ENCODE assay signal across 1 cellular context in the genomic region with DNA sequence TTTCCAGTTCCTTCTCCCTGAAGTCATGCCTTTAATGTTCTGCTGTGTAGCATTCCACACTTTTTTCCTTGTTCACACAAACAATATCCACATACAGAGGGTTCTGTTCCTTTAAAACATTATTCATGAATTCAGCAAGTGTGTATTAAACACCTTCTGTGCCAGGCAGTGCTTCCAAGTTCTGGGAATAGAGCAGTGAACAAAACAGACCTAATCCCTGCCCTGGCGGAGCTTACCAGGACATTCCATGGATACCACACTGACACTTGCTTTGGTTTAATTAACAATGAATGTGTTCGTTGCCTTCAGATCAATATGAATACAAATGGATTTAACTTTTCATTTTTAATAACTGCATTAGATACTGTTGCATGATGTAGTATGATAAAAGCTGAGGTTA.
TF ChIP-seq lines count a peak whose summit lies in the region.

No MANE protein-coding gene starts in this region.

TF ChIP-seq in IMR-90, 13 proteins besides CTCF, POLR2A, EP300 and RAD21:
- TF ChIP-seq MAFK (IDR thresholded peaks at IDR 0.05; ENCODE audit: low read depth, low read length) (no peak), MAZ (IDR thresholded peaks at IDR 0.05; ENCODE audit: borderline replicate concordance, low read depth, low read length) (no peak), CEBPB (IDR thresholded peaks at IDR 0.05; ENCODE audit: low read depth, low read length) (no peak), SMC3 (IDR thresholded peaks at IDR 0.05; ENCODE audit: low read depth, low read length) (no peak), RFX5 (IDR thresholded peaks at IDR 0.05; ENCODE audit: low read depth, low read length) (no peak), CHD1 (IDR thresholded peaks at IDR 0.05; ENCODE audit: low read depth, low read length) (no peak), MXI1 (IDR thresholded peaks at IDR 0.05; ENCODE audit: borderline replicate concordance, low read depth, low read length) (no peak), ELK1 (IDR thresholded peaks at IDR 0.05; ENCODE audit: borderline replicate concordance, low read depth, low read length) (no peak)
